21 cellular contexts compared by ENCODE assay signal in the genomic region with DNA sequence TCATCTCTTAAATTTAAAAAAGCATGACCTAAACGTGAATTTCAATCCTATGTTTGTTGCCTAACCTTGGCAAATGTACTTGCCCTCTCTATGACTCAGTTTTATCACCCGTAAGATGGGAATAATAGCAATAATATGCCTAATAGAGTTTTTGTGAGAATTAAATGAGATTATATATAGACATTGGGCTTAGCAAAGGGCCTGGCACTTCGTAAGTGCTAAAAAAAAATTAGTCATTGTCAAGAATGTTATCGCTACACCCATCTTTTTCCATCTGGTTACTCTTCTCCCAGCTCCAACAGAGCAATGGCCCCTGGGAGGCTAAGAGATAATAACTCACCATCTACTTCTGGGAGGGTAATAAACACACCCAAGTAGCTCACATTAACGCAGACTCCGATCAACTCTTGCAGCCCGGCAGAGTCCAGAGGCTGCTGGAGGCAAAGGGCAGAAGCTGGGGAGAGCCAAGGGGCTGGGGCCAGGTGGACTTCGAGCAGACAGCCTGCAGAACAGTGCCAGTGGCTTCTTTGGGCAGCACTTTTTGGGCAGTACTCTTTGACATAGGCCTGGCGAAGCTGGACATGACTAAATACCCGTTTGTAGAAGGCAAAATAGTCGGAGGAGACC. TPM values are rescaled to one million over a fixed set of nuclear protein-coding genes. Genes with fewer than 3 reads are reported as not detected.
A peak's percentile ranks its signal among the peaks of the same experiment; 100 is the strongest.
DNase-seq lines count a peak whose midpoint lies in the region; ATAC-seq and TF ChIP-seq lines count a peak whose summit lies in the region.
"Had no signal": no experiment of that assay in that cellular context is flagged by ENCODE, and none has a peak within 500 bp of the region (broad histone marks: within the 10 kb centered on the region; RNA-seq: fewer than 3 reads in every experiment).

No MANE protein-coding gene starts in this region.

- ATAC-seq in left lobe of liver: peak; percentile 90
- ATAC-seq in body of pancreas: no peak
- ATAC-seq: GM12878, PC-3 had no signal

- WGBS in body of pancreas, 2 donors: 80 to 87% methylated on average over 11 of the region's 11 CpGs

- TF ChIP-seq CTCF in Peyer's patch (IDR thresholded peaks at IDR 0.05) (no peak), body of pancreas (IDR thresholded peaks at IDR 0.05) (no peak)

- H3K9me3 ChIP-seq in Peyer's patch (no peaks in the 10 kb centered on the region), muscle layer of colon (ENCODE audit: low read length) (no peaks in the 10 kb centered on the region), body of pancreas (no peaks in the 10 kb centered on the region)
- H3K9me3 ChIP-seq: BE2C, SK-N-SH had no signal

- H3K4me3 ChIP-seq in Peyer's patch (peak overlapping the region in 1 of 4 donors; percentile 4), muscle layer of colon (ENCODE audit: low read depth in 1 of 2, low read length in 2 of 2) (no peak overlapping the region), body of pancreas (no peak overlapping the region)
- H3K4me3 ChIP-seq: GM12878 had no signal

- H3K4me1 ChIP-seq in Peyer's patch: peaks cover 0 to 21% (median 0%) of the 10 kb centered on the region in 4 donors
- H3K4me1 ChIP-seq in muscle layer of colon (ENCODE audit: insufficient read depth, low read length): peaks cover 51% of the 10 kb centered on the region
- H3K4me1 ChIP-seq in body of pancreas: no peaks in the 10 kb centered on the region

- peak overlapping the region in 3 of 4 donors; percentile 53 to 89 (median 75) for H3K27ac ChIP-seq in Peyer's patch
- peak overlapping the region; percentile 69 for H3K27ac ChIP-seq in muscle layer of colon (ENCODE audit: low read depth, low read length)
- H3K27ac ChIP-seq in body of pancreas: no peak overlapping the region
- H3K27ac ChIP-seq: KMS-11, RWPE1 had no signal

- DNase-seq in Peyer's patch (peak in 2 of 3 donors; percentile 86), left lobe of liver (ENCODE audit: low spot score) (peak; percentile 94), midbrain (lab: John Stamatoyannopoulos, UW) (no peak), hepatic stellate cell (ENCODE audit: low spot score) (no peak), NCI-H748 treated with DMSO at 0.1 percent for 48 hours (lab: John Stamatoyannopoulos, UW) (no peak), body of pancreas (no peak)
- DNase-seq: BE2C; CD4-positive, alpha-beta T cell; COR-L47; DMS 273 treated with DMSO at 0.1 percent for 48 hours; DMS79 treated with DMSO at 0.1 percent for 48 hours; H9; NCI-H1105; NCI-H345; PC-3; SIG-M5; SK-N-SH had no signal

- H3K36me3 ChIP-seq in Peyer's patch: no peaks in the 10 kb centered on the region
- H3K36me3 ChIP-seq in muscle layer of colon (ENCODE audit: insufficient read depth, low read length): no peaks in the 10 kb centered on the region
- no peaks in the 10 kb centered on the region for H3K36me3 ChIP-seq in body of pancreas (replicated peaks in 1 of 2; ENCODE audit: insufficient read depth in 1 of 2, low read depth in 2 of 2)
- H3K36me3 ChIP-seq: BE2C had no signal

- no peak overlapping the region for H3K9ac ChIP-seq in muscle layer of colon (ENCODE audit: low read length)
- H3K9ac ChIP-seq: KMS-11, SK-N-SH had no signal

- H3K27me3 ChIP-seq in Peyer's patch: no peaks in the 10 kb centered on the region
- no peaks in the 10 kb centered on the region for H3K27me3 ChIP-seq in muscle layer of colon (ENCODE audit: control insufficient read depth in 1 of 2, insufficient read depth in 2 of 2, low read length in 2 of 2)
- no peaks in the 10 kb centered on the region for H3K27me3 ChIP-seq in body of pancreas
- H3K27me3 ChIP-seq: BE2C had no signal

- TF ChIP-seq POLR2A in Peyer's patch (IDR thresholded peaks at IDR 0.05) (peak in 1 of 2 donors; percentile 38), body of pancreas (IDR thresholded peaks at IDR 0.05) (no peak)

- intact Hi-C loops in body of pancreas (cut with DNase I): no loop called here

RNA-seq across cellular contexts. Expression of a gene that starts 42.7 kb away (rescaled TPM):
- total RNA-seq in Peyer's patch: 100 to 1,000 TPM; 354 to 708 (median 548) TPM
- total RNA-seq in left lobe of liver: 141 TPM
- 100 to 1,000 TPM; 167 to 208 TPM for total RNA-seq in body of pancreas

Comparison
In these comparisons a context has a peak if more than half of its experiments do, and no peak if none do; other contexts are left out.
1. DNase-seq: peak in Peyer's patch (2 of 3) and left lobe of liver (single experiment); none in midbrain (single experiment), hepatic stellate cell (single experiment), NCI-H748 treated with DMSO at 0.1 percent for 48 hours (single experiment) and body of pancreas (0 of 4).
2. H3K27ac ChIP-seq: peak in Peyer's patch (3 of 4) and muscle layer of colon (single experiment); none in body of pancreas (0 of 4).